ENCODE assay signal across 8 cellular contexts in the genomic region with DNA sequence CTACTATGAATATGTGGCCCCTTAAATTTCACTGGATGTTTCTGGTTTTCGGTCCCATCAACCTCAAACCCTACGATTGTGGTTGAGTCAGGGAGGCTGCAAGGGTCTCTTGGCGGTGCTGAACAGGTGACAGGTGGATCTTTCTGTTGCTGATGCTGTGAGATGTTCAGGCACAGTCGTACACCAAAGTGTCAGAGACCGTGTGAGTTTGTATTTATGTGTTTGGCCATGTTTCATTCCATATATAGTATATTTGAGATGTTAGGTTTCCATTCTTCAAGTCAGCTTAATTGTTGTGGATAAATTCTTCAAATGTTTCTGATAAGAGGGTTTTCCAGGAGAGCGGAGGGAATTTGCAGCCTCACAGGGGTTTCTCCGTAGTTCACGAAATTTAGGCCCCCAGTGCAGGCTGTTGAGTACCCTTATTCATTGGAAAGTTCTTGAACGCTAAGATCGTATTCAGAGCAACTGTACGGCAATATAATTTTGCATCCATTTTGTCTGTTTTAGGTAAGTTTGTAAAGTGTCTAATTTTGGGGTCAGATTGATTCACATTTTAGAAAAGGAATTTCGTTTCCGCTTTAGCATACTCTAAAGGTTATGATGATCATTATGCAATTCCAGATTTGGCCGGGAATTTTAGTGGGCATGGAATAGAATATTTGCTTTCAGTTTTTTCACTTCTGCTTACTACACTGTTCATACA. TPM values are rescaled to one million over a fixed set of nuclear protein-coding genes. Genes with fewer than 3 reads are reported as not detected.
DNase-seq lines count a peak whose midpoint lies in the region; ATAC-seq and TF ChIP-seq lines count a peak whose summit lies in the region.

No MANE protein-coding gene starts in this region.

- peaks cover 27% of the 10 kb centered on the region for H3K36me3 Mint-ChIP-seq in effector memory CD8-positive, alpha-beta T cell (ENCODE audit: insufficient read depth)
- H3K36me3 Mint-ChIP-seq in naive thymus-derived CD8-positive, alpha-beta T cell = no peaks in the 10 kb centered on the region

- peak; percentile 8 for DNase-seq in activated gamma-delta T cell treated with Interleukin-2 at 50 U/mL for 16 hours
- no peak for DNase-seq in activated gamma-delta T cell (lab: John Stamatoyannopoulos, UW)
- no peak for DNase-seq in RWPE2 (ENCODE audit: low spot score)
- peak; percentile 22 to 31 (median 24) for DNase-seq in effector memory CD8-positive, alpha-beta T cell
- peak in 6 of 10 donors; percentile 43 to 72 (median 55) for DNase-seq in naive thymus-derived CD8-positive, alpha-beta T cell
- no peak for DNase-seq in T1000 (lab: John Stamatoyannopoulos, UW)
- DNase-seq in NCI-H2227 (lab: John Stamatoyannopoulos, UW; ENCODE audit: unreplicated experiment) = no peak

- H3K4me3 ChIP-seq in RWPE2 (ENCODE audit: severe bottlenecking) = peak overlapping the region; percentile 85

- H3K4me1 ChIP-seq in RWPE2 (ENCODE audit: insufficient read depth, poor library complexity, severe bottlenecking) = peaks cover 36% of the 10 kb centered on the region

- ATAC-seq in HG02678 (IDR thresholded peaks at IDR 0.05; ENCODE audit: unreplicated experiment) = peak; percentile 12
- peak; percentile 18; the same call in 2 of the 3 replicates for ATAC-seq in RWPE2 (ENCODE audit: low read depth)
- ATAC-seq in effector memory CD8-positive, alpha-beta T cell (replicated peaks) = peak; percentile 19
- peak; percentile 26 to 40 for ATAC-seq in naive thymus-derived CD8-positive, alpha-beta T cell

- POLR2A ChIA-PET in naive thymus-derived CD8-positive, alpha-beta T cell (lab: Charles Lee) = interaction anchor here (1.2 to 2.6 kb wide), 4 partner anchors 67 to 252 kb away, joined by 3 to 15 read pairs (median 6); no protein-coding TSS in a partner anchor

- no peaks in the 10 kb centered on the region for H3K36me3 ChIP-seq in RWPE2 (ENCODE audit: low read depth)

- no peaks in the 10 kb centered on the region for H3K9me3 ChIP-seq in RWPE2 (ENCODE audit: severe bottlenecking)

- peak overlapping the region; percentile 92 for H3K27ac ChIP-seq in RWPE2 (ENCODE audit: poor library complexity, severe bottlenecking)

- H3K27me3 Mint-ChIP-seq in effector memory CD8-positive, alpha-beta T cell = no peaks in the 10 kb centered on the region
- no peaks in the 10 kb centered on the region for H3K27me3 Mint-ChIP-seq in naive thymus-derived CD8-positive, alpha-beta T cell

- no peaks in the 10 kb centered on the region for H3K27me3 ChIP-seq in RWPE2 (ENCODE audit: insufficient read depth, poor library complexity, severe bottlenecking)

- peaks cover 19 to 37% of the 10 kb centered on the region in 2 donors for H3K4me1 Mint-ChIP-seq in effector memory CD8-positive, alpha-beta T cell (ENCODE audit: low read depth in 2 of 2)
- H3K4me1 Mint-ChIP-seq in naive thymus-derived CD8-positive, alpha-beta T cell = peaks cover 19 to 61% (median 52%) of the 10 kb centered on the region in 4 donors

- no peaks in the 10 kb centered on the region for H3K9me3 Mint-ChIP-seq in effector memory CD8-positive, alpha-beta T cell
- no peaks in the 10 kb centered on the region for H3K9me3 Mint-ChIP-seq in naive thymus-derived CD8-positive, alpha-beta T cell

- H3K27ac Mint-ChIP-seq in effector memory CD8-positive, alpha-beta T cell = peak overlapping the region; percentile 81 to 88
- peak overlapping the region; percentile 84 to 99 (median 95) for H3K27ac Mint-ChIP-seq in naive thymus-derived CD8-positive, alpha-beta T cell

- peak overlapping the region; percentile 78 to 88 for H3K4me3 Mint-ChIP-seq in effector memory CD8-positive, alpha-beta T cell
- H3K4me3 Mint-ChIP-seq in naive thymus-derived CD8-positive, alpha-beta T cell = peak overlapping the region; percentile 88 to 96 (median 92)

- no peak for TF ChIP-seq CTCF in RWPE2 (IDR thresholded peaks at IDR 0.05; ENCODE audit: poor library complexity, severe bottlenecking)

RNA-seq across cellular contexts. Expression of a gene that starts 1.2 kb away (rescaled TPM):
- total RNA-seq in naive thymus-derived CD8-positive, alpha-beta T cell = 100 to 1,000 TPM; 114 to 117 TPM
- 10 to 100 TPM in 2 of 3 donors, 1 to 10 TPM in 1; 9.5 to 14.1 (median 12.9) TPM for polyA plus RNA-seq in naive thymus-derived CD8-positive, alpha-beta T cell

Comparison
In these comparisons a context has a peak if more than half of its experiments do, and no peak if none do; other contexts are left out.
1. DNase-seq: peak in activated gamma-delta T cell treated with Interleukin-2 at 50 U/mL for 16 hours (single experiment), effector memory CD8-positive, alpha-beta T cell (3 of 3) and naive thymus-derived CD8-positive, alpha-beta T cell (6 of 10); none in activated gamma-delta T cell (single experiment), RWPE2 (single experiment), T1000 (single experiment) and NCI-H2227 (single experiment).
2. Peak in every context shown above with its lines, with median percentiles within 50 percentile points of each other: ATAC-seq.